22 cellular contexts compared by ENCODE assay signal in genomic region chr14:92493024-92493423, GRCh38. TPM values are rescaled to one million over a fixed set of nuclear protein-coding genes. Genes with fewer than 3 reads are reported as not detected.
A peak's percentile ranks its signal among the peaks of the same experiment; 100 is the strongest.
DNase-seq lines count a peak whose midpoint lies in the region; ATAC-seq and TF ChIP-seq lines count a peak whose summit lies in the region.
"Had no signal": no experiment of that assay in that cellular context is flagged by ENCODE, and none has a peak within 500 bp of the region (broad histone marks: within the 10 kb centered on the region; RNA-seq: fewer than 3 reads in every experiment).

No MANE protein-coding gene starts in this region.

- H3K36me3 ChIP-seq in right atrium auricular region (no peaks in the 10 kb centered on the region), subcutaneous abdominal adipose tissue (ENCODE audit: control insufficient read depth in 5 of 5, insufficient read depth in 5 of 5, low read length in 5 of 5) (no peaks in the 10 kb centered on the region)
- H3K36me3 ChIP-seq: BE2C had no signal

- H3K4me1 ChIP-seq in right atrium auricular region (peaks cover 0 to 29% of the 10 kb centered on the region in 2 donors), subcutaneous abdominal adipose tissue (ENCODE audit: control insufficient read depth in 5 of 5, insufficient read depth in 5 of 5, low read length in 5 of 5) (peaks cover 6 to 41% (median 34%) of the 10 kb centered on the region in 5 donors)
- H3K4me1 ChIP-seq: BE2C had no signal

- H3K4me3 ChIP-seq in right atrium auricular region (no peak overlapping the region), subcutaneous abdominal adipose tissue (ENCODE audit: low read depth in 1 of 5, low read length in 5 of 5) (no peak overlapping the region)
- H3K4me3 ChIP-seq: GM23248 had no signal

- H3K27me3 ChIP-seq in right atrium auricular region (no peaks in the 10 kb centered on the region), subcutaneous abdominal adipose tissue (ENCODE audit: control insufficient read depth in 5 of 5, insufficient read depth in 4 of 5, low read length in 5 of 5) (peaks cover 0 to 4% (median 0%) of the 10 kb centered on the region in 5 donors)
- H3K27me3 ChIP-seq: BE2C had no signal

- H3K27ac ChIP-seq in right atrium auricular region (no peak overlapping the region), subcutaneous abdominal adipose tissue (ENCODE audit: low read depth, low read length) (peak overlapping the region; percentile 23)
- H3K27ac ChIP-seq: GM23248, RWPE1 had no signal

- no peak for TF ChIP-seq CTCF in right atrium auricular region (IDR thresholded peaks at IDR 0.05)

- ATAC-seq in left ventricle myocardium superior, result no peak
- ATAC-seq in esophagus mucosa, result peak; percentile 24
- ATAC-seq in HG03565 (IDR thresholded peaks at IDR 0.05; ENCODE audit: unreplicated experiment), result no peak
- ATAC-seq: HepG2, Panc1 had no signal

- H3K9me3 ChIP-seq in right atrium auricular region (no peaks in the 10 kb centered on the region), subcutaneous abdominal adipose tissue (ENCODE audit: control insufficient read depth in 5 of 5, low read length in 5 of 5) (no peaks in the 10 kb centered on the region)
- H3K9me3 ChIP-seq: BE2C had no signal

- H3K9ac ChIP-seq in subcutaneous abdominal adipose tissue (ENCODE audit: low read length in 5 of 5), result no peak overlapping the region
- H3K9ac ChIP-seq: GM23248 had no signal

- intact Hi-C loops in left ventricle myocardium superior (cut with micrococcal nuclease), result no loop called here

- DNase-seq in right atrium auricular region (ENCODE audit: low spot score) (peak; percentile 54), left ventricle myocardium superior (no peak), HuH-7 (ENCODE audit: low spot score) (no peak)
- no peak for DNase-seq in central memory CD4-positive, alpha-beta T cell
- DNase-seq: 8988T; ACHN; BE2C; CD4-positive, CD25-positive, alpha-beta regulatory T cell; DMS153; KBM-7; MV-4-11; NCI-H2081; NCI-H2227 treated with DMSO at 0.1 percent for 48 hours; NCI-H526 treated with DMSO at 0.1 percent for 48 hours; SHP77 treated with DMSO at 0.1 percent for 48 hours had no signal

RNA-seq across cellular contexts. Expression of gene RIN3, which starts 20.6 kb away (rescaled TPM):
- total RNA-seq in right atrium auricular region, result 10 to 100 TPM in 1 of 2 donors, 1 to 10 TPM in 1; 6.6 to 11.8 TPM
- 14.7 TPM for total RNA-seq in left ventricle myocardium superior
- 5.4 TPM for total RNA-seq in esophagus mucosa
